In the genomic region with DNA sequence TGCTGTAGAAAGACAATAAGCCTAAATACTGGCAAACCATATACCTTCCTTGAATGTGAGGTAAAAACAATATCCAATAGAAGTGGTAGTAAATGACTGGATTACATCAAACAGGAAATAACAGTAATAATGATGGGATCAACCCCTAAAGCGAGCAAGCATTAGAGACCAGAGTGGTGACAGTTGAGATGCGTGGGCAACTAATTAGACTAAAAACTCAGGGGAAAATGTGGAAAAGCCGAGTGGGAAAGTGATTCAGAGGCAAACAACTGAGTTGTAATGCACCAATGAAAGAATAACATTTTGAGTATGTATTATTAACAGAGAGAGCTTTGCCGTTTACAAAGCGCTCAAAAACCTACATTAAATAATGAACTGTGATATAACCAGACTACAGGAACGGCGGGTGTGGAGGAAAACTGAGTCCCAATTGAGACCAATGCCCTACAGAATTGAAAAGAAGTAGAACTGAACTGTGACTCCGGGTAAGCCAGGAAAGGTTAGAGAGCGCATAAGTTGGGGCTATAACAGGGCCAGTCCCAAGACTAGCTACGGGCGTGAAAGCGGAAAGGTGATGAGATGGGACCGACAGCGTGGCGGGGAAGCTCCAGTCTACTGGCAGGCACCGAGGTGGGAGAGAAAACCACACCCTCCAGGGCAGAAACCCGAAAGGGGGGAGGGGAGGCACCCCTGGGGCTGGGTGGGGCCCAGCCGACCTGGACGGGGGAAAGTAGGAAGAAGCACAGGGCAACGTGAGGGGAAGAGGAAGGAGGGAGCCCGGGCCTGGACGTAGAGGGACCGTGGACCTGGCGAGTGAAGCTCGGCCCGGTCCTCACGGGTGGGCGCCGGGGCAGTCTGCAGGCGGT, we compare ENCODE assay signal across 8 cellular contexts. TPM values are rescaled to one million over a fixed set of nuclear protein-coding genes. Genes with fewer than 3 reads are reported as not detected.
DNase-seq lines count a peak whose midpoint lies in the region; ATAC-seq and TF ChIP-seq lines count a peak whose summit lies in the region.

No MANE protein-coding gene starts in this region.

- H4K20me1 ChIP-seq in BLaER1, result peaks cover 52% of the 10 kb centered on the region

- H3K27ac ChIP-seq in BLaER1, result peak overlapping the region; percentile 97
- peak overlapping the region; percentile 75 for H3K27ac ChIP-seq in RWPE2 (ENCODE audit: poor library complexity, severe bottlenecking)
- H3K27ac ChIP-seq in left ventricle myocardium inferior (replicated peaks), result peak overlapping the region; percentile 96

- peaks cover 20% of the 10 kb centered on the region for H3K36me3 ChIP-seq in BLaER1
- peaks cover 13% of the 10 kb centered on the region for H3K36me3 ChIP-seq in RWPE2 (ENCODE audit: low read depth)
- H3K36me3 ChIP-seq in left ventricle myocardium inferior, result no peaks in the 10 kb centered on the region

- no peak for TF ChIP-seq CTCF in RWPE2 (IDR thresholded peaks at IDR 0.05; ENCODE audit: poor library complexity, severe bottlenecking)
- TF ChIP-seq CTCF in left ventricle myocardium inferior (IDR thresholded peaks at IDR 0.05; ENCODE audit: borderline replicate concordance), result no peak

- intact Hi-C loops in left ventricle myocardium inferior (cut with micrococcal nuclease), result no loop called here
- intact Hi-C loops in sciatic nerve (cut with DNase I), result no loop called here

- H3K4me2 ChIP-seq in BLaER1, result peak overlapping the region; percentile 90

- H3K4me3 ChIP-seq in BLaER1 (peak overlapping the region; percentile 87), RWPE2 (ENCODE audit: severe bottlenecking) (peak overlapping the region; percentile 62), left ventricle myocardium inferior (peak overlapping the region; percentile 99)

- DNase-seq in RWPE2 (ENCODE audit: low spot score) (peak; percentile 66), left ventricle myocardium inferior (peak; percentile 36), sciatic nerve (ENCODE audit: low spot score) (peak; percentile 70), H4 (ENCODE audit: low spot score) (no peak)
- DNase-seq in activated naive CD4-positive, alpha-beta T cell treated with Interleukin-2 at 50 U/mL for 16 hours, result peak; percentile 58

- peak overlapping the region; percentile 91 for H3K9ac ChIP-seq in BLaER1

- H3K9me3 ChIP-seq in BLaER1 (no peaks in the 10 kb centered on the region), RWPE2 (ENCODE audit: severe bottlenecking) (no peaks in the 10 kb centered on the region), left ventricle myocardium inferior (replicated peaks) (no peaks in the 10 kb centered on the region)

- H3K27me3 ChIP-seq in BLaER1 (no peaks in the 10 kb centered on the region; the same call in 1 of the 2 replicates), RWPE2 (ENCODE audit: insufficient read depth, poor library complexity, severe bottlenecking) (no peaks in the 10 kb centered on the region), left ventricle myocardium inferior (ENCODE audit: low read depth) (no peaks in the 10 kb centered on the region)

- H3K4me1 ChIP-seq in BLaER1 (peaks cover 31% of the 10 kb centered on the region), RWPE2 (ENCODE audit: insufficient read depth, poor library complexity, severe bottlenecking) (peaks cover 12% of the 10 kb centered on the region), left ventricle myocardium inferior (peaks cover 38% of the 10 kb centered on the region)

- peak; percentile 31 for ATAC-seq in GM19395 (IDR thresholded peaks at IDR 0.05; ENCODE audit: unreplicated experiment)
- peak; percentile 14 for ATAC-seq in HG03469 (IDR thresholded peaks at IDR 0.05; ENCODE audit: unreplicated experiment)
- peak; percentile 45 for ATAC-seq in RWPE2 (ENCODE audit: low read depth)
- ATAC-seq in sciatic nerve, result peak; percentile 20

RNA-seq across cellular contexts. Expression of a gene that starts 0.6 kb away (rescaled TPM):
- total RNA-seq in left ventricle myocardium inferior (26.4 TPM), sciatic nerve (54.0 TPM)
- total RNA-seq in H4 (2014; rRNA removed; shearing (Covaris generic)), result 6.9 and 12.1 TPM in 2 replicates
